Comparison of ENCODE assay signal across 9 cellular contexts in the genomic region with DNA sequence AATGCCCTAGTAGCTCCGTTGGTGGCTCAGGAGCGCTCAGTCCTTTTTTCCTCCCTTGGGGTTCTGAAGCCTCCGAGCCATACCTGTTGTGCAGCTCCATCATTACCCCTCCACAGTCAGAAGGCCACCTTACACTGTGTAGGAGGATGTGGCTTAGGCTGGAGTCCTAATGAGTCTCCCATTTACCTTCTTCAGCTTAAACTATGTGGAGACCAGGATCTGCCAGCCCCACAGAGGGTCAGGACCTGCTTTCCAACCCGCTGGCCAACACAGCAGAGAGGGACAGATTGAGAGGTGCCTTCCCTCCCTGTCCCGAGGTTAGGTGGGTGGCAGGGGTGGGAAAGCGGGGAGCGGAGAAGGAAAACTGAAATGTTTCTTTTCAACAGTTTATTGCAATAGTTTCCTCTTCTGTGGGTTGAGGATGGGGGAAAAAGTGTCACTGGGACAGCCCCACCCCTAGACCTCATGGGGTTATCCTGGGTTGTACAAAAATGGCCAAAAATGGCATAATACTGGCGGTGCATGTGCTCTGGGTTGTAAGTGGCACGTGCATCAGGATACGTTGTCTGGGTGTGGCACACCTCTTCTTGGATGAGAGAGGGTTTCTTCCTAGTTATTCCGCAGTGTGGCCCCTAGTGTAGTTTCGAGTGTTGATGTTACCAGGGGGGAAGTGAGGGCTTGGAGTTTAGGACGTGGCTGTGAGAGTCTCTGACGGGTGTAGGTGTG. TPM values are rescaled to one million over a fixed set of nuclear protein-coding genes. Genes with fewer than 3 reads are reported as not detected.
DNase-seq lines count a peak whose midpoint lies in the region.
"Had no signal": no experiment of that assay in that cellular context is flagged by ENCODE, and none has a peak within 500 bp of the region (broad histone marks: within the 10 kb centered on the region; RNA-seq: fewer than 3 reads in every experiment).

No MANE protein-coding gene starts in this region.

- no peaks in the 10 kb centered on the region for H3K9me3 Mint-ChIP-seq in activated T-cell treated with anti-CD3 and anti-CD28 coated beads, Interleukin-2, amount 50 U/mL, for 24 hours
- no peaks in the 10 kb centered on the region for H3K9me3 Mint-ChIP-seq in immature natural killer cell
- no peaks in the 10 kb centered on the region for H3K9me3 Mint-ChIP-seq in stimulated activated naive CD8-positive, alpha-beta T cell treated with anti-CD3 and anti-CD28 coated beads, Interleukin-15, Interleukin-2, amounts not matched to agents 100 ng/mL and 50 ng/mL, for 24 hours

- H3K36me3 Mint-ChIP-seq in activated T-cell treated with anti-CD3 and anti-CD28 coated beads, Interleukin-2, amount 50 U/mL, for 24 hours (ENCODE audit: low read depth), result peaks cover 45% of the 10 kb centered on the region
- H3K36me3 Mint-ChIP-seq in immature natural killer cell, result peaks cover 11 to 13% (median 13%) of the 10 kb centered on the region in 3 donors
- H3K36me3 Mint-ChIP-seq in stimulated activated naive CD8-positive, alpha-beta T cell treated with anti-CD3 and anti-CD28 coated beads, Interleukin-15, Interleukin-2, amounts not matched to agents 100 ng/mL and 50 ng/mL, for 24 hours (ENCODE audit: low read depth), result peaks cover 46% of the 10 kb centered on the region

- peak overlapping the region; percentile 95 for H3K27ac Mint-ChIP-seq in activated T-cell treated with anti-CD3 and anti-CD28 coated beads, Interleukin-2, amount 50 U/mL, for 24 hours
- H3K27ac Mint-ChIP-seq in immature natural killer cell, result peak overlapping the region; percentile 79 to 98 (median 94)
- H3K27ac Mint-ChIP-seq in stimulated activated naive CD8-positive, alpha-beta T cell treated with anti-CD3 and anti-CD28 coated beads, Interleukin-15, Interleukin-2, amounts not matched to agents 100 ng/mL and 50 ng/mL, for 24 hours, result peak overlapping the region; percentile 99

- DNase-seq in NOMO-1 (lab: John Stamatoyannopoulos, UW; ENCODE audit: unreplicated experiment in 2 of 2) (peak; percentile 6 to 38), NOMO-1 treated with dmso at 0.1 percent for 144 hours (lab: John Stamatoyannopoulos, UW; ENCODE audit: unreplicated experiment) (no peak), immature natural killer cell (no peak), SHP77 (lab: John Stamatoyannopoulos, UW) (no peak), DMS 273 treated with DMSO at 0.1 percent for 48 hours (lab: John Stamatoyannopoulos, UW) (no peak)
- DNase-seq in activated T-cell treated with anti-CD3 and anti-CD28 coated beads, Interleukin-2, amount 50 U/mL, for 24 hours, result peak; percentile 57
- no peak for DNase-seq in central memory CD4-positive, alpha-beta T cell
- DNase-seq: NCI-H2029 had no signal

- peak overlapping the region; percentile 57 for H3K4me3 Mint-ChIP-seq in activated T-cell treated with anti-CD3 and anti-CD28 coated beads, Interleukin-2, amount 50 U/mL, for 24 hours
- H3K4me3 Mint-ChIP-seq in immature natural killer cell, result peak overlapping the region; percentile 81 to 86 (median 84)
- peak overlapping the region; percentile 75 for H3K4me3 Mint-ChIP-seq in stimulated activated naive CD8-positive, alpha-beta T cell treated with anti-CD3 and anti-CD28 coated beads, Interleukin-15, Interleukin-2, amounts not matched to agents 100 ng/mL and 50 ng/mL, for 24 hours

- H3K4me1 Mint-ChIP-seq in activated T-cell treated with anti-CD3 and anti-CD28 coated beads, Interleukin-2, amount 50 U/mL, for 24 hours (ENCODE audit: low read depth), result peaks cover 91% of the 10 kb centered on the region
- H3K4me1 Mint-ChIP-seq in immature natural killer cell, result peaks cover 96 to 100% of the 10 kb centered on the region in 2 donors
- peaks cover 96% of the 10 kb centered on the region for H3K4me1 Mint-ChIP-seq in stimulated activated naive CD8-positive, alpha-beta T cell treated with anti-CD3 and anti-CD28 coated beads, Interleukin-15, Interleukin-2, amounts not matched to agents 100 ng/mL and 50 ng/mL, for 24 hours (ENCODE audit: low read depth)

- no peaks in the 10 kb centered on the region for H3K27me3 Mint-ChIP-seq in activated T-cell treated with anti-CD3 and anti-CD28 coated beads, Interleukin-2, amount 50 U/mL, for 24 hours
- H3K27me3 Mint-ChIP-seq in immature natural killer cell (ENCODE audit: low read depth in 3 of 3), result peaks cover 8 to 30% (median 16%) of the 10 kb centered on the region in 3 donors
- H3K27me3 Mint-ChIP-seq in stimulated activated naive CD8-positive, alpha-beta T cell treated with anti-CD3 and anti-CD28 coated beads, Interleukin-15, Interleukin-2, amounts not matched to agents 100 ng/mL and 50 ng/mL, for 24 hours, result no peaks in the 10 kb centered on the region

RNA-seq across cellular contexts. Expression of a gene that starts 31.5 kb away (rescaled TPM):
- 100 to 1,000 TPM; 141 to 363 (median 226) TPM for polyA plus RNA-seq in immature natural killer cell

RNA-seq across cellular contexts. Expression of a gene that starts 52.1 kb away (rescaled TPM):
- not detected for polyA plus RNA-seq in immature natural killer cell

Comparison
In these comparisons a context has a peak if more than half of its experiments do, and no peak if none do; other contexts are left out.
1. DNase-seq: peak in NOMO-1 (2 of 2) and activated T-cell treated with anti-CD3 and anti-CD28 coated beads, Interleukin-2, amount 50 U/mL, for 24 hours (single experiment); none in NOMO-1 treated with dmso at 0.1 percent for 144 hours (single experiment), immature natural killer cell (0 of 3), SHP77 (0 of 2), DMS 273 treated with DMSO at 0.1 percent for 48 hours (single experiment) and central memory CD4-positive, alpha-beta T cell (single experiment).
2. Peak in every context shown above with its lines, with median percentiles within 50 percentile points of each other: H3K27ac Mint-ChIP-seq and H3K4me3 Mint-ChIP-seq.